ENCODE assay signal across 6 cellular contexts in genomic region chr11:66346476-66347424, GRCh38. TPM values are rescaled to one million over a fixed set of nuclear protein-coding genes. Genes with fewer than 3 reads are reported as not detected.
DNase-seq lines count a peak whose midpoint lies in the region; ATAC-seq, FAIRE-seq and TF ChIP-seq lines count a peak whose summit lies in the region.

No MANE protein-coding gene starts in this region.

- no peak for TF ChIP-seq POLR2A in endothelial cell of umbilical vein (IDR thresholded peaks at IDR 0.05; ENCODE audit: low read depth, low read length)

- peak overlapping the region; percentile 6 to 87 (median 45) for H3K4me3 ChIP-seq in endothelial cell of umbilical vein (replicated peaks in 1 of 3; ENCODE audit: insufficient read depth in 1 of 3, low read depth in 1 of 3, low read length in 3 of 3)
- peak overlapping the region; percentile 94 for H3K4me3 ChIP-seq in skeletal muscle satellite cell (ENCODE audit: low read length)

- no peak for ATAC-seq in HG02840 (IDR thresholded peaks at IDR 0.05; ENCODE audit: low FRiP score, unreplicated experiment)

- BruUV-seq in endothelial cell of umbilical vein (replicated peaks; lab: Mats Ljungman, UMichigan): no TSS peak

- POLR2A ChIA-PET in endothelial cell of umbilical vein (lab: Charles Lee): no interaction called here

- H3K4me2 ChIP-seq in endothelial cell of umbilical vein (ENCODE audit: insufficient read depth, low read length): peak overlapping the region; percentile 12
- H3K4me2 ChIP-seq in skeletal muscle satellite cell (ENCODE audit: low read length): peak overlapping the region; percentile 97

- no peaks in the 10 kb centered on the region for H4K20me1 ChIP-seq in endothelial cell of umbilical vein (replicated peaks; ENCODE audit: control insufficient read depth, extremely low read depth, insufficient read depth, low read length)

- H2AFZ ChIP-seq in endothelial cell of umbilical vein (ENCODE audit: low read depth, low read length): peak overlapping the region; percentile 51

- TF ChIP-seq CTCF in endothelial cell of umbilical vein (IDR thresholded peaks at IDR 0.05; ENCODE audit: extremely low read depth in 1 of 2, insufficient read depth in 1 of 2, low read depth in 1 of 2, low read length in 2 of 2): no peak

- no peaks in the 10 kb centered on the region for H3K9me1 ChIP-seq in endothelial cell of umbilical vein (replicated peaks; ENCODE audit: control insufficient read depth, extremely low read depth, insufficient read depth, low read length)

- H3K4me1 ChIP-seq in endothelial cell of umbilical vein (ENCODE audit: control insufficient read depth, extremely low read depth, insufficient read depth, low read length): peaks cover 14% of the 10 kb centered on the region
- peaks cover 28% of the 10 kb centered on the region for H3K4me1 ChIP-seq in skeletal muscle satellite cell (ENCODE audit: control insufficient read depth, insufficient read depth, low read length)

- H3K36me3 ChIP-seq in endothelial cell of umbilical vein (ENCODE audit: control insufficient read depth in 2 of 2, extremely low read depth in 1 of 2, insufficient read depth in 2 of 2, low read length in 2 of 2): peaks cover 0 to 3% of the 10 kb centered on the region in 2 experiments
- peaks cover 13% of the 10 kb centered on the region for H3K36me3 ChIP-seq in skeletal muscle satellite cell (ENCODE audit: insufficient read depth, low read length)

- H3K27me3 ChIP-seq in endothelial cell of umbilical vein (ENCODE audit: control insufficient read depth in 2 of 2, insufficient read depth in 2 of 2, low read length in 2 of 2): no peaks in the 10 kb centered on the region
- H3K27me3 ChIP-seq in skeletal muscle satellite cell (ENCODE audit: control insufficient read depth, insufficient read depth, low read length): no peaks in the 10 kb centered on the region

- dilution Hi-C loops in endothelial cell of umbilical vein (cut with MboI; ENCODE audit: extremely low pct_ligation_motif_present, low sequenced_read_pairs): no loop called here

- FAIRE-seq in endothelial cell of umbilical vein (lab: Jason Lieb, UNC): no peak

- intact Hi-C loops in endothelial cell of umbilical vein (cut with micrococcal nuclease): no loop called here

- H3K9ac ChIP-seq in endothelial cell of umbilical vein (replicated peaks; ENCODE audit: extremely low read depth, insufficient read depth, low read length) (peak overlapping the region; percentile 7), skeletal muscle satellite cell (ENCODE audit: low read depth, low read length) (peak overlapping the region; percentile 81)

- no peak overlapping the region for H3K27ac ChIP-seq in endothelial cell of umbilical vein (ENCODE audit: insufficient read depth, low read depth, low read length)

- peaks cover 19% of the 10 kb centered on the region for H3K79me2 ChIP-seq in endothelial cell of umbilical vein (ENCODE audit: control insufficient read depth, insufficient read depth, low read length)

- CTCF ChIA-PET in endothelial cell of umbilical vein (lab: Charles Lee): interaction anchor here (0.6 to 1.4 kb wide), 5 partner anchors 12 to 40 kb away, joined by 3 to 4 read pairs (median 3); no protein-coding TSS in a partner anchor

- peak; percentile 48 for DNase-seq in NCI-H2227 (lab: John Stamatoyannopoulos, UW; ENCODE audit: unreplicated experiment)
- DNase-seq in NCI-H2227 treated with DMSO at 0.1 percent for 48 hours (lab: John Stamatoyannopoulos, UW): no peak
- no peak for DNase-seq in endothelial cell of umbilical vein (ENCODE audit: low read depth, low spot score)
- no peak for DNase-seq in cerebellar nuclear complex (lab: John Stamatoyannopoulos, UW)

- no peaks in the 10 kb centered on the region for H3K9me3 ChIP-seq in endothelial cell of umbilical vein (replicated peaks; ENCODE audit: control insufficient read depth, insufficient read depth, low read length)
- H3K9me3 ChIP-seq in skeletal muscle satellite cell (replicated peaks; ENCODE audit: low read length): no peaks in the 10 kb centered on the region

TF ChIP-seq in endothelial cell of umbilical vein, 7 proteins besides CTCF, POLR2A, EP300 and RAD21:
- TF ChIP-seq GATA2 (IDR thresholded peaks at IDR 0.05; ENCODE audit: insufficient read depth, insufficient read length, low read depth, low read length) (no peak), MAX (IDR thresholded peaks at IDR 0.05; ENCODE audit: insufficient read depth, insufficient read length) (no peak), MYC (IDR thresholded peaks at IDR 0.05; ENCODE audit: low read depth, low read length) (no peak), JUN (IDR thresholded peaks at IDR 0.05; ENCODE audit: borderline replicate concordance, insufficient read depth, insufficient read length, low read depth) (no peak), POLR2AphosphoS5 (IDR thresholded peaks at IDR 0.05; ENCODE audit: insufficient read depth, low read depth, low read length) (no peak), EZH2 (IDR thresholded peaks at IDR 0.05; ENCODE audit: borderline replicate concordance, low read depth, low read length, severe bottlenecking) (no peak), FOS (IDR thresholded peaks at IDR 0.05; ENCODE audit: borderline replicate concordance, insufficient read depth, low read length) (no peak)

RNA-seq across cellular contexts. Expression of gene B4GAT1, which starts 0.7 kb away (rescaled TPM):
- total RNA-seq in endothelial cell of umbilical vein: 21.2 and 22.7 TPM in 2 replicates
- 21.6 and 23.7 TPM in 2 replicates for polyA plus RNA-seq in endothelial cell of umbilical vein
- polyA plus RNA-seq in endothelial cell of umbilical vein (2011; cell fraction: cytosol; rRNA removed): 14.1 and 15.5 TPM in 2 replicates
- polyA plus RNA-seq in endothelial cell of umbilical vein (2011; cell fraction: nucleus; rRNA removed): 7.4 and 8.1 TPM in 2 replicates
- polyA plus RNA-seq in endothelial cell of umbilical vein (2012): 29.7 and 30.5 TPM in 2 replicates
- 8.3 and 9.9 TPM in 2 replicates for polyA minus RNA-seq in endothelial cell of umbilical vein
- polyA minus RNA-seq in endothelial cell of umbilical vein (2011; cell fraction: cytosol; rRNA and poly(A)+ RNA removed): 7.9 TPM
- polyA minus RNA-seq in endothelial cell of umbilical vein (2011; cell fraction: nucleus; rRNA and poly(A)+ RNA removed): 1.7 and 2.5 TPM in 2 replicates
- total RNA-seq in skeletal muscle satellite cell (2012; rRNA removed): 15.2 and 21.6 TPM in 2 replicates

RNA-seq across cellular contexts. Expression of gene BRMS1, which starts 1.8 kb away (rescaled TPM):
- total RNA-seq in endothelial cell of umbilical vein: 51.1 and 53.1 TPM in 2 replicates
- 43.8 and 51.4 TPM in 2 replicates for polyA plus RNA-seq in endothelial cell of umbilical vein
- 48.6 and 55.7 TPM in 2 replicates for polyA plus RNA-seq in endothelial cell of umbilical vein (2011; cell fraction: cytosol; rRNA removed)
- polyA plus RNA-seq in endothelial cell of umbilical vein (2011; cell fraction: nucleus; rRNA removed): 37.6 and 44.7 TPM in 2 replicates
- 45.8 and 49.6 TPM in 2 replicates for polyA plus RNA-seq in endothelial cell of umbilical vein (2012)
- 14.6 and 16.2 TPM in 2 replicates for polyA minus RNA-seq in endothelial cell of umbilical vein
- 27.4 TPM for polyA minus RNA-seq in endothelial cell of umbilical vein (2011; cell fraction: cytosol; rRNA and poly(A)+ RNA removed)
- polyA minus RNA-seq in endothelial cell of umbilical vein (2011; cell fraction: nucleus; rRNA and poly(A)+ RNA removed): 8.8 and 8.9 TPM in 2 replicates
- total RNA-seq in skeletal muscle satellite cell (2012; rRNA removed): 61.3 and 63.8 TPM in 2 replicates

RNA-seq across cellular contexts. Expression of gene RIN1, which starts 10.5 kb away (rescaled TPM):
- total RNA-seq in endothelial cell of umbilical vein: 9.1 and 10.2 TPM in 2 replicates
- polyA plus RNA-seq in endothelial cell of umbilical vein: 4.4 and 4.7 TPM in 2 replicates
- polyA plus RNA-seq in endothelial cell of umbilical vein (2011; cell fraction: cytosol; rRNA removed): 2.3 and 3.1 TPM in 2 replicates
- polyA plus RNA-seq in endothelial cell of umbilical vein (2011; cell fraction: nucleus; rRNA removed): 10.3 and 10.8 TPM in 2 replicates
- 7.1 TPM in 2 replicates for polyA plus RNA-seq in endothelial cell of umbilical vein (2012)
- polyA minus RNA-seq in endothelial cell of umbilical vein: 1.1 and 1.9 TPM in 2 replicates
- polyA minus RNA-seq in endothelial cell of umbilical vein (2011; cell fraction: cytosol; rRNA and poly(A)+ RNA removed): 17.3 TPM
- polyA minus RNA-seq in endothelial cell of umbilical vein (2011; cell fraction: nucleus; rRNA and poly(A)+ RNA removed): 3.7 and 6.7 TPM in 2 replicates
- 45.1 and 55.7 TPM in 2 replicates for total RNA-seq in skeletal muscle satellite cell (2012; rRNA removed)

RNA-seq across cellular contexts. Expression of gene SLC29A2, which starts 24.8 kb away (rescaled TPM):
- 4.8 and 5.2 TPM in 2 replicates for total RNA-seq in endothelial cell of umbilical vein
- 2.4 TPM in 2 replicates for polyA plus RNA-seq in endothelial cell of umbilical vein
- polyA plus RNA-seq in endothelial cell of umbilical vein (2011; cell fraction: cytosol; rRNA removed): 1.6 and 1.8 TPM in 2 replicates
- 5.7 and 6.3 TPM in 2 replicates for polyA plus RNA-seq in endothelial cell of umbilical vein (2011; cell fraction: nucleus; rRNA removed)
- 1.9 and 2.8 TPM in 2 replicates for polyA plus RNA-seq in endothelial cell of umbilical vein (2012)
- 2.4 TPM in 2 replicates for polyA minus RNA-seq in endothelial cell of umbilical vein
- polyA minus RNA-seq in endothelial cell of umbilical vein (2011; cell fraction: cytosol; rRNA and poly(A)+ RNA removed): 15.2 TPM
- 1.6 and 1.8 TPM in 2 replicates for polyA minus RNA-seq in endothelial cell of umbilical vein (2011; cell fraction: nucleus; rRNA and poly(A)+ RNA removed)
- under 0.01 and 0.25 TPM in 2 replicates for total RNA-seq in skeletal muscle satellite cell (2012; rRNA removed)

RNA-seq across cellular contexts. Expression of gene CD248, which starts 29.9 kb away (rescaled TPM):
- total RNA-seq in endothelial cell of umbilical vein: not detected in 2 replicates
- polyA plus RNA-seq in endothelial cell of umbilical vein: 0.03 and 0.10 TPM in 2 replicates
- polyA plus RNA-seq in endothelial cell of umbilical vein (2011; cell fraction: cytosol; rRNA removed): 0.01 TPM in 1 of 2 replicates, not detected in the other
- polyA plus RNA-seq in endothelial cell of umbilical vein (2011; cell fraction: nucleus; rRNA removed): 0.04 and 0.07 TPM in 2 replicates
- 0.08 and 0.10 TPM in 2 replicates for polyA plus RNA-seq in endothelial cell of umbilical vein (2012)
- polyA minus RNA-seq in endothelial cell of umbilical vein: not detected in 2 replicates
- polyA minus RNA-seq in endothelial cell of umbilical vein (2011; cell fraction: cytosol; rRNA and poly(A)+ RNA removed): not detected
- not detected in 2 replicates for polyA minus RNA-seq in endothelial cell of umbilical vein (2011; cell fraction: nucleus; rRNA and poly(A)+ RNA removed)
- total RNA-seq in skeletal muscle satellite cell (2012; rRNA removed): 138 and 141 TPM in 2 replicates
